ENCODE assay signal across 8 cellular contexts in genomic region chr1:37556712-37557196, GRCh38. TPM values are rescaled to one million over a fixed set of nuclear protein-coding genes. Genes with fewer than 3 reads are reported as not detected.
DNase-seq lines count a peak whose midpoint lies in the region; ATAC-seq and TF ChIP-seq lines count a peak whose summit lies in the region.

TSS of gene DNALI1 (plus strand) at chr1:37556940. CDS start at chr1:37556995, 55 bp downstream.

- intact Hi-C loops in left colon (cut with DNase I, micrococcal nuclease): no loop called here

- CTCF ChIA-PET in HEK293T (lab: Yijun Ruan, JAX): interaction anchor here (0.6 kb wide), 1 partner anchor 208 kb away, joined by 3 read pairs; no protein-coding TSS in a partner anchor

- POLR2A ChIA-PET in HEK293T (lab: Yijun Ruan, JAX): interaction anchor here (0.8 to 1.0 kb wide), 2 partner anchors 42 to 134 kb away, joined by 3 to 5 read pairs; partner anchors contain the start of gene MEAF6

- DNase-seq in Ammon's horn (ENCODE audit: low spot score): peak; percentile 92
- peak; percentile 79 for DNase-seq in HEK293T (ENCODE audit: extremely low spot score)
- peak; percentile 35 for DNase-seq in RPMI8226
- DNase-seq in ecto neural progenitor cell (ENCODE audit: low spot score): peak; percentile 98
- DNase-seq in left colon: peak; percentile 75 to 79
- peak; percentile 55 for DNase-seq in stimulated activated CD8-positive, alpha-beta memory T cell treated with anti-CD3 and anti-CD28 coated beads, Interleukin-4, amount 100 ng/mL, for 48 hours

- ATAC-seq in left colon (peak; percentile 69), GM21529 (IDR thresholded peaks at IDR 0.05; ENCODE audit: unreplicated experiment) (no peak), GM21528 (IDR thresholded peaks at IDR 0.05; ENCODE audit: low FRiP score, unreplicated experiment) (no peak)

TF ChIP-seq in HEK293T, 16 proteins besides CTCF, POLR2A, EP300 and RAD21:
- no peak for TF ChIP-seq ZNF384 (IDR thresholded peaks at IDR 0.05)

RNA-seq across cellular contexts. Expression of gene DNALI1, which starts in this region (rescaled TPM):
- total RNA-seq in left colon: 1 to 10 TPM; 3.7 to 4.5 TPM

Comparison
In these comparisons a context has a peak if more than half of its experiments do, and no peak if none do; other contexts are left out.
1. DNase-seq: peak in every context shown above with its lines; median percentile 98 in ecto neural progenitor cell; 92 in Ammon's horn; 79 in HEK293T; 77 in left colon; 55 in stimulated activated CD8-positive, alpha-beta memory T cell treated with anti-CD3 and anti-CD28 coated beads, Interleukin-4, amount 100 ng/mL, for 48 hours; 35 in RPMI8226.